Comparison of ENCODE assay signal across 13 cellular contexts in genomic region chr2:237955640-237956401, GRCh38. TPM values are rescaled to one million over a fixed set of nuclear protein-coding genes. Genes with fewer than 3 reads are reported as not detected.
DNase-seq lines count a peak whose midpoint lies in the region; ATAC-seq and TF ChIP-seq lines count a peak whose summit lies in the region.
"Had no signal": no experiment of that assay in that cellular context is flagged by ENCODE, and none has a peak within 500 bp of the region (broad histone marks: within the 10 kb centered on the region; RNA-seq: fewer than 3 reads in every experiment).

No MANE protein-coding gene starts in this region.

- no peaks in the 10 kb centered on the region for H3K36me3 ChIP-seq in brain microvascular endothelial cell (replicated peaks)
- H3K36me3 ChIP-seq: adrenal gland had no signal

- H3K4me1 Mint-ChIP-seq in activated CD4-positive, alpha-beta T cell treated with anti-CD3 and anti-CD28 coated beads for 36 hours, result no peaks in the 10 kb centered on the region
- peaks cover 12% of the 10 kb centered on the region for H3K4me1 Mint-ChIP-seq in activated CD4-positive, alpha-beta T cell treated with anti-CD3 and anti-CD28 coated beads, Interleukin-2, amount 10 ng/mL, durations not matched to agents 7 days and 5 days

- H3K27me3 Mint-ChIP-seq in activated CD4-positive, alpha-beta T cell treated with anti-CD3 and anti-CD28 coated beads for 36 hours, result peaks cover 10% of the 10 kb centered on the region
- H3K27me3 Mint-ChIP-seq in activated CD4-positive, alpha-beta T cell treated with anti-CD3 and anti-CD28 coated beads, Interleukin-2, amount 10 ng/mL, durations not matched to agents 7 days and 5 days, result peaks cover 27% of the 10 kb centered on the region

- no peak for TF ChIP-seq CTCF in brain microvascular endothelial cell (IDR thresholded peaks at IDR 0.05; ENCODE audit: low read depth, low read length, missing control alignments)

- peak; percentile 39 for ATAC-seq in activated CD4-positive, alpha-beta T cell treated with anti-CD3 and anti-CD28 coated beads for 36 hours
- peak; percentile 56 for ATAC-seq in stimulated activated naive CD8-positive, alpha-beta T cell treated with anti-CD3 and anti-CD28 coated beads, Interleukin-15, Interleukin-2, amounts not matched to agents 100 U/mL and 50 U/mL, for 24 hours
- ATAC-seq in HG02981 (IDR thresholded peaks at IDR 0.05; ENCODE audit: unreplicated experiment), result no peak
- ATAC-seq in HG02938 (IDR thresholded peaks at IDR 0.05; ENCODE audit: unreplicated experiment), result no peak

- no peaks in the 10 kb centered on the region for H3K9me3 Mint-ChIP-seq in activated CD4-positive, alpha-beta T cell treated with anti-CD3 and anti-CD28 coated beads for 36 hours (ENCODE audit: low read depth)
- H3K9me3 Mint-ChIP-seq in activated CD4-positive, alpha-beta T cell treated with anti-CD3 and anti-CD28 coated beads, Interleukin-2, amount 10 ng/mL, durations not matched to agents 7 days and 5 days, result no peaks in the 10 kb centered on the region
- H3K9me3 Mint-ChIP-seq: T-helper 1 cell treated with Interleukin-12 subunit alpha and Interleukin-12 subunit beta and Interleukin-4 antibody, amounts not matched to agents 30 μg/mL and 1 μg/mL, for 36 hours had no signal

- H3K36me3 Mint-ChIP-seq in activated CD4-positive, alpha-beta T cell treated with anti-CD3 and anti-CD28 coated beads for 36 hours (ENCODE audit: low read depth), result no peaks in the 10 kb centered on the region
- peaks cover 1% of the 10 kb centered on the region for H3K36me3 Mint-ChIP-seq in activated CD4-positive, alpha-beta T cell treated with anti-CD3 and anti-CD28 coated beads, Interleukin-2, amount 10 ng/mL, durations not matched to agents 7 days and 5 days (ENCODE audit: low read depth)

- in situ Hi-C loops in brain microvascular endothelial cell (cut with HindIII; ENCODE audit: low pct_ligation_motif_present, low sequenced_read_pairs), result no loop called here

- POLR2A ChIA-PET in activated CD4-positive, alpha-beta T cell treated with anti-CD3 and anti-CD28 coated beads for 36 hours (lab: Charles Lee), result no interaction called here
- POLR2A ChIA-PET in activated CD4-positive, alpha-beta T cell treated with anti-CD3 and anti-CD28 coated beads, Interleukin-2, amount 10 ng/mL, durations not matched to agents 7 days and 5 days (lab: Charles Lee), result no interaction called here

- H3K27ac ChIP-seq in brain microvascular endothelial cell, result no peak overlapping the region
- H3K27ac ChIP-seq: adrenal gland had no signal

- intact Hi-C loops in activated CD4-positive, alpha-beta T cell treated with anti-CD3 and anti-CD28 coated beads for 36 hours (cut with DNase I, micrococcal nuclease), result no loop called here

- H3K27me3 ChIP-seq in brain microvascular endothelial cell (replicated peaks), result peaks cover 17% of the 10 kb centered on the region

- peak overlapping the region; percentile 20 for H3K4me3 ChIP-seq in brain microvascular endothelial cell (ENCODE audit: low read depth, low read length)
- H3K4me3 ChIP-seq: adrenal gland had no signal

- H3K27ac Mint-ChIP-seq in activated CD4-positive, alpha-beta T cell treated with anti-CD3 and anti-CD28 coated beads for 36 hours, result no peak overlapping the region
- H3K27ac Mint-ChIP-seq in activated CD4-positive, alpha-beta T cell treated with anti-CD3 and anti-CD28 coated beads, Interleukin-2, amount 10 ng/mL, durations not matched to agents 7 days and 5 days, result no peak overlapping the region
- H3K27ac Mint-ChIP-seq: T-helper 1 cell treated with Interleukin-12 subunit alpha and Interleukin-12 subunit beta and Interleukin-4 antibody, amounts not matched to agents 30 μg/mL and 1 μg/mL, for 36 hours had no signal

- no peak overlapping the region for H3K4me3 Mint-ChIP-seq in activated CD4-positive, alpha-beta T cell treated with anti-CD3 and anti-CD28 coated beads for 36 hours
- H3K4me3 Mint-ChIP-seq in activated CD4-positive, alpha-beta T cell treated with anti-CD3 and anti-CD28 coated beads, Interleukin-2, amount 10 ng/mL, durations not matched to agents 7 days and 5 days, result no peak overlapping the region
- H3K4me3 Mint-ChIP-seq: T-helper 1 cell treated with Interleukin-12 subunit alpha and Interleukin-12 subunit beta and Interleukin-4 antibody, amounts not matched to agents 30 μg/mL and 1 μg/mL, for 36 hours had no signal

- CTCF ChIA-PET in activated CD4-positive, alpha-beta T cell treated with anti-CD3 and anti-CD28 coated beads for 36 hours (lab: Charles Lee), result interaction anchor here (1.0 kb wide), 1 partner anchor 307 kb away, joined by 3 read pairs; no protein-coding TSS in a partner anchor
- CTCF ChIA-PET in activated CD4-positive, alpha-beta T cell treated with anti-CD3 and anti-CD28 coated beads, Interleukin-2, amount 10 ng/mL, durations not matched to agents 7 days and 5 days (lab: Charles Lee), result interaction anchor here (0.9 to 1.5 kb wide), 2 partner anchors 32 to 33 kb away, joined by 3 to 6 read pairs; no protein-coding TSS in a partner anchor

- peak; percentile 27 for DNase-seq in activated CD4-positive, alpha-beta T cell treated with anti-CD3 and anti-CD28 coated beads for 36 hours
- DNase-seq in activated CD4-positive, alpha-beta T cell treated with anti-CD3 and anti-CD28 coated beads, Interleukin-2, amount 10 ng/mL, durations not matched to agents 7 days and 5 days, result no peak
- DNase-seq in brain microvascular endothelial cell (no peak), iPS-NIHi11 (ENCODE audit: low spot score) (peak; percentile 68), amniotic stem cell (lab: John Stamatoyannopoulos, UW) (no peak)
- DNase-seq in stimulated activated naive CD8-positive, alpha-beta T cell treated with anti-CD3 and anti-CD28 coated beads, Interleukin-15, Interleukin-2, amounts not matched to agents 100 U/mL and 50 U/mL, for 24 hours, result peak; percentile 43
- DNase-seq: ACHN; adrenal gland; NCI-H2171; stimulated activated naive CD4-positive, alpha-beta T cell treated with Interleukin-2 at 50 U/mL for 16 hours had no signal

RNA-seq across cellular contexts. Expression of gene UBE2F, which starts 11.0 kb away (rescaled TPM):
- total RNA-seq in activated CD4-positive, alpha-beta T cell treated with anti-CD3 and anti-CD28 coated beads for 36 hours, result 10 to 100 TPM; 59.2 to 75.5 TPM
- 10 to 100 TPM; 71.4 to 80.5 TPM for total RNA-seq in activated CD4-positive, alpha-beta T cell treated with anti-CD3 and anti-CD28 coated beads, Interleukin-2, amount 10 ng/mL, durations not matched to agents 7 days and 5 days

Comparison
In these comparisons a context has a peak if more than half of its experiments do, and no peak if none do; other contexts are left out.
1. DNase-seq: peak in activated CD4-positive, alpha-beta T cell treated with anti-CD3 and anti-CD28 coated beads for 36 hours (single experiment), iPS-NIHi11 (single experiment) and stimulated activated naive CD8-positive, alpha-beta T cell treated with anti-CD3 and anti-CD28 coated beads, Interleukin-15, Interleukin-2, amounts not matched to agents 100 U/mL and 50 U/mL, for 24 hours (single experiment); none in activated CD4-positive, alpha-beta T cell treated with anti-CD3 and anti-CD28 coated beads, Interleukin-2, amount 10 ng/mL, durations not matched to agents 7 days and 5 days (single experiment), brain microvascular endothelial cell (single experiment) and amniotic stem cell (single experiment).
2. ATAC-seq: peak in activated CD4-positive, alpha-beta T cell treated with anti-CD3 and anti-CD28 coated beads for 36 hours (single experiment) and stimulated activated naive CD8-positive, alpha-beta T cell treated with anti-CD3 and anti-CD28 coated beads, Interleukin-15, Interleukin-2, amounts not matched to agents 100 U/mL and 50 U/mL, for 24 hours (single experiment); none in HG02981 (single experiment) and HG02938 (single experiment).